ENCODE assay signal across 7 cellular contexts in genomic region chr1:224928906-224929305, GRCh38. TPM values are rescaled to one million over a fixed set of nuclear protein-coding genes. Genes with fewer than 3 reads are reported as not detected.
A peak's percentile ranks its signal among the peaks of the same experiment; 100 is the strongest.
DNase-seq lines count a peak whose midpoint lies in the region; ATAC-seq, FAIRE-seq and TF ChIP-seq lines count a peak whose summit lies in the region.

No MANE protein-coding gene starts in this region.

- H3K4me3 ChIP-seq in IMR-90 (ENCODE audit: insufficient read depth, low read depth, low read length), result no peak overlapping the region
- peak overlapping the region in 2 of 3 donors; percentile 68 to 71 for H3K4me3 ChIP-seq in breast epithelium
- H3K4me3 ChIP-seq in left lung, result peak overlapping the region; percentile 46 to 49
- H3K4me3 ChIP-seq in subcutaneous abdominal adipose tissue (ENCODE audit: low read depth in 1 of 5, low read length in 5 of 5), result peak overlapping the region; percentile 42 to 69 (median 61)
- H3K4me3 ChIP-seq in H7 (ENCODE audit: insufficient read depth, low read depth, low read length), result no peak overlapping the region

- ATAC-seq in IMR-90 (ENCODE audit: low read depth) (no peak), left lung (no peak), left colon (no peak)

- H3K18ac ChIP-seq in IMR-90 (ENCODE audit: low read depth, low read length), result no peak overlapping the region

- H3K36me3 ChIP-seq in IMR-90 (ENCODE audit: control insufficient read depth, insufficient read depth, low read length), result no peaks in the 10 kb centered on the region
- H3K36me3 ChIP-seq in breast epithelium, result no peaks in the 10 kb centered on the region
- no peaks in the 10 kb centered on the region for H3K36me3 ChIP-seq in left lung
- H3K36me3 ChIP-seq in subcutaneous abdominal adipose tissue (ENCODE audit: control insufficient read depth in 5 of 5, insufficient read depth in 5 of 5, low read length in 5 of 5), result no peaks in the 10 kb centered on the region
- H3K36me3 ChIP-seq in H7 (replicated peaks; ENCODE audit: control insufficient read depth, insufficient read depth, low read length), result no peaks in the 10 kb centered on the region

- H3K23ac ChIP-seq in IMR-90 (ENCODE audit: low read depth, low read length), result no peak overlapping the region

- no peak overlapping the region for H2BK15ac ChIP-seq in IMR-90 (ENCODE audit: low read depth, low read length)

- no peaks in the 10 kb centered on the region for H3K79me1 ChIP-seq in IMR-90 (ENCODE audit: low read depth in 1 of 2, low read length in 2 of 2)

- H3K9me3 ChIP-seq in IMR-90 (ENCODE audit: control insufficient read depth, insufficient read depth, low read length) (peaks cover 3% of the 10 kb centered on the region; the same call in 1 of the 2 replicates), breast epithelium (peaks cover 4 to 16% of the 10 kb centered on the region in 2 donors), left lung (peaks cover 0 to 19% of the 10 kb centered on the region in 2 donors), subcutaneous abdominal adipose tissue (ENCODE audit: control insufficient read depth in 5 of 5, low read length in 5 of 5) (peaks cover 3 to 14% (median 11%) of the 10 kb centered on the region in 5 donors)

- no CpG with 5 or more reads among the region's 4 CpGs for whole genome bisulfite sequencing in IMR-90 (ENCODE audit: extremely low coverage in 2 of 2, insufficient read length in 1 of 2), 2 experiments

- BruUV-seq in IMR-90 (replicated peaks; lab: Mats Ljungman, UMichigan), result no TSS peak

- H4K91ac ChIP-seq in IMR-90 (ENCODE audit: insufficient read depth, low read depth, low read length), result no peak overlapping the region

- no peak for TF ChIP-seq CTCF in IMR-90 (conservative IDR thresholded peaks at IDR 0.05; ENCODE audit: low read depth, low read length)
- no peak for TF ChIP-seq CTCF in breast epithelium (IDR thresholded peaks at IDR 0.05)
- TF ChIP-seq CTCF in left lung (IDR thresholded peaks at IDR 0.05), result no peak

- no peaks in the 10 kb centered on the region for H4K20me1 ChIP-seq in IMR-90 (ENCODE audit: insufficient read depth, low read length)

- in situ Hi-C loops in IMR-90 (cut with MboI; ENCODE audit: low sequenced_read_pairs), result loop anchor here (5.0 kb wide), 1 partner anchor 417 kb away; no protein-coding TSS in a partner anchor

- TF ChIP-seq POLR2A in IMR-90 (IDR thresholded peaks at IDR 0.05; ENCODE audit: low read depth, low read length) (no peak), breast epithelium (IDR thresholded peaks at IDR 0.05) (no peak)

- H2AK5ac ChIP-seq in IMR-90 (ENCODE audit: low read depth, low read length), result no peak overlapping the region

- no peak for DNase-seq in IMR-90
- no peak for DNase-seq in breast epithelium (ENCODE audit: low spot score in 2 of 2)
- no peak for DNase-seq in left lung
- DNase-seq in H7, result no peak
- no peak for DNase-seq in urothelium cell line (ENCODE audit: low spot score)
- no peak for DNase-seq in left colon

- intact Hi-C loops in IMR-90 (cut with micrococcal nuclease), result loop anchor here (10.0 kb wide), 2 partner anchors 494 to 1046 kb away; partner anchors contain the start of gene WDR26
- intact Hi-C loops in breast epithelium (cut with DNase I; ENCODE audit: low total_unique reads), result no loop called here
- intact Hi-C loops in left lung (cut with DNase I), result no loop called here
- intact Hi-C loops in left colon (cut with DNase I, micrococcal nuclease), result no loop called here

- H3K4me1 ChIP-seq in IMR-90 (ENCODE audit: control insufficient read depth, insufficient read depth, low read length), result no peaks in the 10 kb centered on the region
- H3K4me1 ChIP-seq in breast epithelium, result no peaks in the 10 kb centered on the region
- no peaks in the 10 kb centered on the region for H3K4me1 ChIP-seq in left lung
- H3K4me1 ChIP-seq in subcutaneous abdominal adipose tissue (ENCODE audit: control insufficient read depth in 5 of 5, insufficient read depth in 5 of 5, low read length in 5 of 5), result peaks cover 0 to 13% (median 10%) of the 10 kb centered on the region in 5 donors

- H3K56ac ChIP-seq in IMR-90 (ENCODE audit: extremely low read depth, insufficient read depth, low read length), result no peak overlapping the region

- no peak overlapping the region; the same call in 1 of the 2 replicates for H3K4me2 ChIP-seq in IMR-90 (ENCODE audit: low read depth, low read length)

- FAIRE-seq in urothelium cell line (lab: Jason Lieb, UNC), result no peak

- TF ChIP-seq RAD21 in IMR-90 (IDR thresholded peaks at IDR 0.05; ENCODE audit: low read length), result no peak

- no peak overlapping the region for H3K27ac ChIP-seq in IMR-90 (ENCODE audit: insufficient read depth, low read length)
- H3K27ac ChIP-seq in breast epithelium, result peak overlapping the region in 1 of 2 donors; percentile 76
- H3K27ac ChIP-seq in left lung, result peak overlapping the region; percentile 53 to 78
- H3K27ac ChIP-seq in subcutaneous abdominal adipose tissue (ENCODE audit: low read depth, low read length), result no peak overlapping the region

- H2AK9ac ChIP-seq in IMR-90 (replicated peaks; ENCODE audit: low read depth, low read length, poor library complexity), result no peak overlapping the region

- CTCF ChIA-PET in IMR-90 (lab: Yijun Ruan, JAX), result no interaction called here

- H4K8ac ChIP-seq in IMR-90 (ENCODE audit: low read depth in 2 of 2, low read length in 2 of 2), result peak overlapping the region in 1 of 2 experiments; percentile 79; a peak in 2 of 4 replicates

- H3K9ac ChIP-seq in IMR-90 (ENCODE audit: low read depth, low read length), result no peak overlapping the region
- peak overlapping the region in 1 of 5 donors; percentile 2 for H3K9ac ChIP-seq in subcutaneous abdominal adipose tissue (ENCODE audit: low read length in 5 of 5)

- POLR2A ChIA-PET in IMR-90 (lab: Charles Lee; ENCODE audit: unreplicated experiment), result no interaction called here

- no peak overlapping the region for H3K14ac ChIP-seq in IMR-90 (replicated peaks; ENCODE audit: low read depth, low read length)

- H2BK20ac ChIP-seq in IMR-90 (ENCODE audit: low read depth, low read length), result no peak overlapping the region

- H4K5ac ChIP-seq in IMR-90 (ENCODE audit: low read depth, low read length), result no peak overlapping the region

- peak overlapping the region; percentile 54; the same call in 1 of the 2 replicates for H3K4ac ChIP-seq in IMR-90 (ENCODE audit: low read depth, low read length)

- no peak overlapping the region for H2BK5ac ChIP-seq in IMR-90 (ENCODE audit: low read depth, low read length, poor library complexity, severe bottlenecking)

- H2BK120ac ChIP-seq in IMR-90 (ENCODE audit: low read depth, low read length), result no peak overlapping the region

- H3K27me3 ChIP-seq in IMR-90 (ENCODE audit: control insufficient read depth, insufficient read depth, low read length) (no peaks in the 10 kb centered on the region), breast epithelium (no peaks in the 10 kb centered on the region), left lung (peaks cover 0 to 19% of the 10 kb centered on the region in 2 donors), subcutaneous abdominal adipose tissue (ENCODE audit: control insufficient read depth in 5 of 5, insufficient read depth in 4 of 5, low read length in 5 of 5) (no peaks in the 10 kb centered on the region), H7 (ENCODE audit: control insufficient read depth, insufficient read depth, low read length) (no peaks in the 10 kb centered on the region; the same call in 1 of the 2 replicates)

- dilution Hi-C loops in IMR-90 (cut with HindIII; ENCODE audit: low sequenced_read_pairs, unreplicated experiment), result no loop called here

- H3K9me1 ChIP-seq in IMR-90 (ENCODE audit: insufficient read depth, low read length), result peaks cover 3% of the 10 kb centered on the region; the same call in 1 of the 2 replicates

- peak overlapping the region; percentile 99 for H2AFZ ChIP-seq in IMR-90 (replicated peaks; ENCODE audit: low read length, poor library complexity)

TF ChIP-seq in IMR-90, 13 proteins besides CTCF, POLR2A, EP300 and RAD21:
- TF ChIP-seq RFX5 (IDR thresholded peaks at IDR 0.05; ENCODE audit: low read depth, low read length), result no peak
- TF ChIP-seq USF2 (IDR thresholded peaks at IDR 0.05; ENCODE audit: low read depth, low read length), result no peak
- TF ChIP-seq ELK1 (IDR thresholded peaks at IDR 0.05; ENCODE audit: borderline replicate concordance, low read depth, low read length), result no peak
- TF ChIP-seq SMC3 (IDR thresholded peaks at IDR 0.05; ENCODE audit: low read depth, low read length), result no peak
- TF ChIP-seq MAZ (IDR thresholded peaks at IDR 0.05; ENCODE audit: borderline replicate concordance, low read depth, low read length), result no peak
- TF ChIP-seq NFE2L2 (IDR thresholded peaks at IDR 0.05; ENCODE audit: low read depth, low read length), result no peak

RNA-seq across cellular contexts. Expression of gene DNAH14, which starts 0.6 kb away (rescaled TPM):
- total RNA-seq in IMR-90 (2012; rRNA removed), result 2.7 and 9.2 TPM in 2 replicates
- polyA plus RNA-seq in IMR-90 (2012; rRNA removed), result 2.8 and 3.6 TPM in 2 replicates
- polyA plus RNA-seq in IMR-90 (2012; cell fraction: cytosol; rRNA removed), result 0.28 and 0.40 TPM in 2 replicates
- 0.51 and 4.7 TPM in 2 replicates for polyA plus RNA-seq in IMR-90 (2012; cell fraction: nucleus; rRNA removed; ENCODE audit: low replicate concordance)
- 10 to 100 TPM in 2 of 3 donors, 1 to 10 TPM in 1; 6.1 to 38.6 (median 23.9) TPM for total RNA-seq in breast epithelium
- 10 to 100 TPM; 14.2 to 15.2 TPM for total RNA-seq in left lung
- 42.9 and 53.7 TPM in 2 replicates for total RNA-seq in H7 (2014; rRNA removed; shearing (Covaris generic))
- total RNA-seq in left colon, result 10 to 100 TPM in 1 of 2 donors, 1 to 10 TPM in 1; 7.2 to 12.3 TPM

Comparison
In these comparisons a context has a peak if more than half of its experiments do, and no peak if none do; other contexts are left out.
1. H3K27ac ChIP-seq: peak in left lung (2 of 2); none in IMR-90 (single experiment) and subcutaneous abdominal adipose tissue (single experiment).
2. H3K4me3 ChIP-seq: peak in breast epithelium (2 of 3), left lung (2 of 2) and subcutaneous abdominal adipose tissue (5 of 5); none in IMR-90 (single experiment) and H7 (single experiment).